13 cellular contexts compared by ENCODE assay signal in the genomic region with DNA sequence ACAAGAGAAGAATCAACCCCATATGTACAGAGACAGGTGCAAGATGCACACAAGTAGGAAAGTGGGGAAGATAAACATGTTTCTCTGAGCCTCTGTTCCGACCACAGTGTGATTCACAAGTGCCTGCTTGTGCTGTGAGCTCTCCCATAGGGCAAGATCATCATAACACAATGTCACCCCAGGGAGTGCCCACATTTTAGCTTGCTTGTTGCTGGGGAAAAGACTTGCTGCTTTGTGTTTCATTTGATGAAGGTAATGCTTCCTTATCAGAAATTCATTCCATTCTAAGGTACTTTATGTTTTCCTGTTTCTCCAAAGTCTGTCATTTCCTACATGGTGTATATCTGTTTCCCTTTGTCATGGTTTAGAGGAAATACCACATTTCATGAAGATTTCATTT.
A peak's percentile ranks its signal among the peaks of the same experiment; 100 is the strongest.
DNase-seq lines count a peak whose midpoint lies in the region; ATAC-seq, FAIRE-seq and TF ChIP-seq lines count a peak whose summit lies in the region.
"Had no signal": no experiment of that assay in that cellular context is flagged by ENCODE, and none has a peak within 500 bp of the region (broad histone marks: within the 10 kb centered on the region; RNA-seq: fewer than 3 reads in every experiment).

No MANE protein-coding gene starts in this region.

- DNase-seq in A549 (ENCODE audit: low read depth in 1 of 2, low spot score in 1 of 2) (peak in 1 of 2 experiments; percentile 31), H4 (ENCODE audit: low spot score) (peak; percentile 54), astrocyte of the hippocampus (ENCODE audit: low read depth, low spot score) (peak; percentile 42), iris pigment epithelial cell (ENCODE audit: low read depth) (peak; percentile 88), kidney glomerular epithelial cell (lab: John Stamatoyannopoulos, UW) (no peak), GM19238 (ENCODE audit: insufficient read length, low spot score) (no peak), OCI-M2 (lab: John Stamatoyannopoulos, UW; ENCODE audit: unreplicated experiment) (no peak)
- DNase-seq: NCI-H1417, nucleus accumbens, upper lobe of right lung had no signal

- no peak overlapping the region for H3K4me2 ChIP-seq in A549

- peaks cover 4% of the 10 kb centered on the region; the same call in 2 of the 3 replicates for H3K9me3 ChIP-seq in A549
- H3K9me3 ChIP-seq: upper lobe of right lung had no signal

- TF ChIP-seq EP300 in A549 (IDR thresholded peaks at IDR 0.05): no peak

- POLR2A ChIA-PET in A549 (lab: Yijun Ruan, JAX): interaction anchor here (0.5 kb wide), 1 partner anchor 811 kb away, joined by 3 read pairs; no protein-coding TSS in a partner anchor

- no peak for TF ChIP-seq RAD21 in A549 (conservative IDR thresholded peaks at IDR 0.05 in 1 of 2, IDR thresholded peaks at IDR 0.05 in 1 of 2)

- H3K4me3 ChIP-seq in A549: no peak overlapping the region
- H3K4me3 ChIP-seq: upper lobe of right lung had no signal

- CTCF ChIA-PET in A549 (lab: Yijun Ruan, JAX): interaction anchor here (1.7 to 2.4 kb wide), 2 partner anchors 10 to 183 kb away, joined by 5 to 11 read pairs; no protein-coding TSS in a partner anchor

- peak overlapping the region; percentile 74 to 88; a peak in 5 of 6 replicates for H3K27ac ChIP-seq in A549
- H3K27ac ChIP-seq: HL-60 had no signal

- FAIRE-seq in A549 (lab: Jason Lieb, UNC): peak; percentile 72
- FAIRE-seq: GM12892 had no signal

- no peak for TF ChIP-seq CTCF in A549 (IDR thresholded peaks at IDR 0.05)

- no peak for ATAC-seq in A549
- no peak for ATAC-seq in HG02623 (IDR thresholded peaks at IDR 0.05; ENCODE audit: unreplicated experiment)
- ATAC-seq: upper lobe of right lung had no signal

- peaks cover 33% of the 10 kb centered on the region for H3K4me1 ChIP-seq in A549

- no peak for TF ChIP-seq POLR2A in A549 (IDR thresholded peaks at IDR 0.05; ENCODE audit: low read length)

- WGBS in A549 (ENCODE audit: missing lambda C conversion rate): 0% methylated on average over 1 of the region's 1 CpG

TF ChIP-seq in A549, 52 proteins besides CTCF, POLR2A, EP300 and RAD21:
- TF ChIP-seq RFX5 (IDR thresholded peaks at IDR 0.05): no peak
- no peak for TF ChIP-seq CHD2 (IDR thresholded peaks at IDR 0.05; ENCODE audit: low read length, partially characterized antibody)

Comparison
In these comparisons a context has a peak if more than half of its experiments do, and no peak if none do; other contexts are left out.
1. DNase-seq: peak in H4 (single experiment), astrocyte of the hippocampus (single experiment) and iris pigment epithelial cell (single experiment); none in kidney glomerular epithelial cell (single experiment), GM19238 (single experiment) and OCI-M2 (single experiment).